ENCODE assay signal across 8 cellular contexts in the genomic region with DNA sequence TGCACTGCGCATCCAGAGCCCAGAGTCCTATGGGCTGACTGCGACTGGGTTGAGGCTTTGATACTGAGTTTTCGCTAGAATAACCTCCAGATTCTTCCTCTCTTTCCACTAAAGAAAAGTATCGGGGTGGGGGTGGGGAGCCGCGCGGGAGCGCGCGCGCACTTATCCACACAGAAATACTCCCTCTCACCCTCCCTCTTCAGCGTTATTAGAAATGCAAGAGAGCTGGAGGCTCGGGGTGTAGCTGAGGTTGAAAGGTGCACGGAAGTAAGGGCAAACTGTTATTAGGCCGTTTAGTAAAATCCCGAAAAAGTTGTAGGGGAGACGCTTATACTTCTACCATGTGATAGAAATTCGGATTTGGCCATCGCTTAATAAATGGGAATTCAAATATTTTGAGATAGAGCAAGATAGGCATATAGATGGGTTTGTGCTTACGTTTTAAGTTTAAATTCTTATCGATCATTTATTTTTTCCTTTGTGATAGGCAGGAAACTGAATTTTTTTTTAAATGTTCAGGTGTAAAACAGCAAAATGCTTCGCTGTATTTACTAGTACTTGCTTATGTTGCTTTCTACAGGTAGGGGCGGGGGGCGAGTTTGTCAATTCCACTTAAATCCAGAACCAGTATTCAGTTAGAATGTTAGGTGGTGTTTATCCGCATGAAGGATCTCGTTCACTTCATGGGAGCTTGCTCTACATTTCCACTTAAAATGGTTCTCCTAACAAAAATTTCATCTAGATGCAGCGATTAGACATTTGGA. TPM values are rescaled to one million over a fixed set of nuclear protein-coding genes. Genes with fewer than 3 reads are reported as not detected.
DNase-seq lines count a peak whose midpoint lies in the region; ATAC-seq, FAIRE-seq and TF ChIP-seq lines count a peak whose summit lies in the region.

No MANE protein-coding gene starts in this region.

- no peak for DNase-seq in GM19239 (ENCODE audit: insufficient read length, low spot score)
- peak; percentile 38 for DNase-seq in NCI-H1694 (lab: John Stamatoyannopoulos, UW)
- no peak for DNase-seq in activated T-cell treated with anti-CD3 and anti-CD28 coated beads, Interleukin-2, amount 50 U/mL, for 24 hours
- DNase-seq in fibroblast of villous mesenchyme (ENCODE audit: low read depth): peak; percentile 51
- no peak for DNase-seq in natural killer cell treated with Interleukin-12 subunit alpha and Interleukin-12 subunit beta and Interleukin-15 and Interleukin-18, amount 100 ng/mL, for 72 hours (ENCODE audit: low spot score)
- DNase-seq in HPDE6-E6E7 (ENCODE audit: extremely low spot score): no peak

- peak overlapping the region; percentile 84 to 100 (median 96) for H3K4me3 ChIP-seq in BLaER1 treated with 17β-estradiol and CSF1 and Interleukin-3, amounts not matched to agents 10 nM and 100 nM
- H3K4me3 ChIP-seq in fibroblast of villous mesenchyme (ENCODE audit: low read depth, low read length): peak overlapping the region; percentile 91

- peaks cover 0 to 8% (median 0%) of the 10 kb centered on the region in 11 experiments; a peak in 2 of 22 replicates for H3K36me3 ChIP-seq in BLaER1 treated with 17β-estradiol and CSF1 and Interleukin-3, amounts not matched to agents 10 nM and 100 nM

- no peaks in the 10 kb centered on the region for H3K27me3 Mint-ChIP-seq in activated T-cell treated with anti-CD3 and anti-CD28 coated beads, Interleukin-2, amount 50 U/mL, for 24 hours
- H3K27me3 Mint-ChIP-seq in natural killer cell treated with Interleukin-12 subunit alpha and Interleukin-12 subunit beta and Interleukin-15 and Interleukin-18, amount 100 ng/mL, for 72 hours: peaks cover 3 to 6% of the 10 kb centered on the region in 2 donors

- peaks cover 4 to 53% (median 49%) of the 10 kb centered on the region in 11 experiments; a peak in 18 of 22 replicates for H4K20me1 ChIP-seq in BLaER1 treated with 17β-estradiol and CSF1 and Interleukin-3, amounts not matched to agents 10 nM and 100 nM

- peaks cover 19 to 66% (median 36%) of the 10 kb centered on the region in 10 experiments for H3K4me1 ChIP-seq in BLaER1 treated with 17β-estradiol and CSF1 and Interleukin-3, amounts not matched to agents 10 nM and 100 nM

- no peaks in the 10 kb centered on the region for H3K9me3 Mint-ChIP-seq in activated T-cell treated with anti-CD3 and anti-CD28 coated beads, Interleukin-2, amount 50 U/mL, for 24 hours
- no peaks in the 10 kb centered on the region for H3K9me3 Mint-ChIP-seq in natural killer cell treated with Interleukin-12 subunit alpha and Interleukin-12 subunit beta and Interleukin-15 and Interleukin-18, amount 100 ng/mL, for 72 hours

- H3K4me2 ChIP-seq in BLaER1 treated with 17β-estradiol and CSF1 and Interleukin-3, amounts not matched to agents 10 nM and 100 nM: peak overlapping the region; percentile 84 to 98 (median 88)

- peak overlapping the region; percentile 93 for H3K27ac Mint-ChIP-seq in activated T-cell treated with anti-CD3 and anti-CD28 coated beads, Interleukin-2, amount 50 U/mL, for 24 hours
- peak overlapping the region; percentile 71 to 78 for H3K27ac Mint-ChIP-seq in natural killer cell treated with Interleukin-12 subunit alpha and Interleukin-12 subunit beta and Interleukin-15 and Interleukin-18, amount 100 ng/mL, for 72 hours

- H3K4me3 Mint-ChIP-seq in activated T-cell treated with anti-CD3 and anti-CD28 coated beads, Interleukin-2, amount 50 U/mL, for 24 hours: peak overlapping the region; percentile 85
- H3K4me3 Mint-ChIP-seq in natural killer cell treated with Interleukin-12 subunit alpha and Interleukin-12 subunit beta and Interleukin-15 and Interleukin-18, amount 100 ng/mL, for 72 hours: peak overlapping the region; percentile 97

- TF ChIP-seq CTCF in fibroblast of villous mesenchyme (IDR thresholded peaks at IDR 0.05; ENCODE audit: insufficient read depth, low read depth, low read length): no peak

- H3K36me3 Mint-ChIP-seq in activated T-cell treated with anti-CD3 and anti-CD28 coated beads, Interleukin-2, amount 50 U/mL, for 24 hours (ENCODE audit: low read depth): peaks cover 11% of the 10 kb centered on the region
- H3K36me3 Mint-ChIP-seq in natural killer cell treated with Interleukin-12 subunit alpha and Interleukin-12 subunit beta and Interleukin-15 and Interleukin-18, amount 100 ng/mL, for 72 hours: no peaks in the 10 kb centered on the region

- peak overlapping the region; percentile 89 to 98 (median 96) for H3K9ac ChIP-seq in BLaER1 treated with 17β-estradiol and CSF1 and Interleukin-3, amounts not matched to agents 10 nM and 100 nM

- H3K27ac ChIP-seq in BLaER1 treated with 17β-estradiol and CSF1 and Interleukin-3, amounts not matched to agents 10 nM and 100 nM: peak overlapping the region; percentile 83 to 97 (median 93)

- H3K9me3 ChIP-seq in BLaER1 treated with 17β-estradiol and CSF1 and Interleukin-3, amounts not matched to agents 10 nM and 100 nM (replicated peaks in 1 of 11): no peaks in the 10 kb centered on the region

- no peak for ATAC-seq in natural killer cell treated with Interleukin-12 subunit alpha and Interleukin-12 subunit beta and Interleukin-15 and Interleukin-18, amount 100 ng/mL, for 72 hours
- no peak for ATAC-seq in GM19463 (IDR thresholded peaks at IDR 0.05; ENCODE audit: unreplicated experiment)

- peak; percentile 90 for FAIRE-seq in GM19239 (lab: Jason Lieb, UNC)

- peaks cover 54% of the 10 kb centered on the region for H3K4me1 Mint-ChIP-seq in activated T-cell treated with anti-CD3 and anti-CD28 coated beads, Interleukin-2, amount 50 U/mL, for 24 hours (ENCODE audit: low read depth)
- peaks cover 27 to 39% of the 10 kb centered on the region in 2 donors for H3K4me1 Mint-ChIP-seq in natural killer cell treated with Interleukin-12 subunit alpha and Interleukin-12 subunit beta and Interleukin-15 and Interleukin-18, amount 100 ng/mL, for 72 hours (ENCODE audit: low read depth in 2 of 2)

- no peaks in the 10 kb centered on the region for H3K27me3 ChIP-seq in BLaER1 treated with 17β-estradiol and CSF1 and Interleukin-3, amounts not matched to agents 10 nM and 100 nM

RNA-seq across cellular contexts. Expression of gene ARHGAP5, which starts 1.1 kb away (rescaled TPM):
- total RNA-seq in fibroblast of villous mesenchyme: 89.9 and 166 TPM in 2 replicates
- 10 to 100 TPM; 25.9 to 26.9 TPM for total RNA-seq in natural killer cell treated with Interleukin-12 subunit alpha and Interleukin-12 subunit beta and Interleukin-15 and Interleukin-18, amount 100 ng/mL, for 72 hours

Comparison
In these comparisons a context has a peak if more than half of its experiments do, and no peak if none do; other contexts are left out.
1. DNase-seq: peak in NCI-H1694 (single experiment) and fibroblast of villous mesenchyme (single experiment); none in GM19239 (single experiment), activated T-cell treated with anti-CD3 and anti-CD28 coated beads, Interleukin-2, amount 50 U/mL, for 24 hours (single experiment), natural killer cell treated with Interleukin-12 subunit alpha and Interleukin-12 subunit beta and Interleukin-15 and Interleukin-18, amount 100 ng/mL, for 72 hours (single experiment) and HPDE6-E6E7 (single experiment).